In genomic region chr1:117147856-117148588, GRCh38 we compare ENCODE assay signal across 13 cellular contexts. TPM values are rescaled to one million over a fixed set of nuclear protein-coding genes. Genes with fewer than 3 reads are reported as not detected.
DNase-seq lines count a peak whose midpoint lies in the region; TF ChIP-seq lines count a peak whose summit lies in the region.
"Had no signal": no experiment of that assay in that cellular context is flagged by ENCODE, and none has a peak within 500 bp of the region (broad histone marks: within the 10 kb centered on the region; RNA-seq: fewer than 3 reads in every experiment).

No MANE protein-coding gene starts in this region.

- H3K4me1 Mint-ChIP-seq in nephron, result peaks cover 37% of the 10 kb centered on the region

- no peak overlapping the region for H3K4me3 ChIP-seq in mammary epithelial cell (replicated peaks in 1 of 3; ENCODE audit: insufficient read depth in 1 of 3, low read depth in 2 of 3, low read length in 3 of 3)

- no peaks in the 10 kb centered on the region for H3K27me3 ChIP-seq in mammary epithelial cell (ENCODE audit: insufficient read depth, low read length)

- no peak overlapping the region for H3K4me2 ChIP-seq in mammary epithelial cell (ENCODE audit: insufficient read depth, low read depth, low read length)

- 58% methylated on average over 5 of the region's 5 CpGs for WGBS in mammary epithelial cell (ENCODE audit: low coverage, missing lambda C conversion rate)

- H3K9me3 ChIP-seq in mammary epithelial cell (replicated peaks; ENCODE audit: insufficient read depth, low read length), result no peaks in the 10 kb centered on the region

- no peaks in the 10 kb centered on the region for H3K79me2 ChIP-seq in mammary epithelial cell (ENCODE audit: insufficient read depth, low read length)

- H3K36me3 Mint-ChIP-seq in nephron (ENCODE audit: low read depth), result no peaks in the 10 kb centered on the region

- peaks cover 4% of the 10 kb centered on the region for H3K27me3 Mint-ChIP-seq in nephron (ENCODE audit: low read depth)

- no TSS peak for BruUV-seq in mammary epithelial cell (replicated peaks; lab: Mats Ljungman, UMichigan)

- DNase-seq in EL (peak; percentile 84), NCI-H460 (ENCODE audit: extremely low read depth, low read depth) (peak; percentile 33), mammary epithelial cell (peak; percentile 70), HT-29 (ENCODE audit: low spot score) (no peak), SHP77 (lab: John Stamatoyannopoulos, UW) (no peak), DMS 273 treated with DMSO at 0.1 percent for 48 hours (lab: John Stamatoyannopoulos, UW) (no peak)
- no peak for DNase-seq in stimulated activated naive CD4-positive, alpha-beta T cell (lab: John Stamatoyannopoulos, UW)
- DNase-seq: activated CD4-positive, alpha-beta T cell treated with anti-CD3 and anti-CD28 coated beads, Interleukin-2, amount 50 U/mL, for 1 hour; dermis blood vessel endothelial cell; DMS153; KG1; stimulated activated CD4-positive, alpha-beta T cell treated with anti-CD3 and anti-CD28 coated beads, Interleukin-4, amount 100 ng/mL, for 24 hours had no signal

- H4K20me1 ChIP-seq in mammary epithelial cell (ENCODE audit: insufficient read depth, low read length), result no peaks in the 10 kb centered on the region

- H3K4me3 Mint-ChIP-seq in nephron, result peak overlapping the region in 2 of 3 experiments; percentile 5 to 67

- peak overlapping the region; percentile 5 to 34 (median 6) for H3K27ac Mint-ChIP-seq in nephron

- dilution Hi-C loops in mammary epithelial cell (cut with HindIII; ENCODE audit: low sequenced_read_pairs), result no loop called here

- H3K27ac ChIP-seq in mammary epithelial cell (ENCODE audit: insufficient read depth, low read depth, low read length), result no peak overlapping the region

- intact Hi-C loops in mammary epithelial cell (cut with micrococcal nuclease), result loop anchor here (10.0 kb wide), 1 partner anchor 217 kb away; the partner anchor contains the start of gene MAN1A2

- no peak overlapping the region for H3K9ac ChIP-seq in mammary epithelial cell (ENCODE audit: insufficient read depth, low read length)

- peaks cover 13% of the 10 kb centered on the region for H3K4me1 ChIP-seq in mammary epithelial cell (ENCODE audit: insufficient read depth, low read length)

- no peaks in the 10 kb centered on the region for H3K36me3 ChIP-seq in mammary epithelial cell (ENCODE audit: insufficient read depth, low read length)

- TF ChIP-seq CTCF in mammary epithelial cell (conservative IDR thresholded peaks at IDR 0.05 in 1 of 2, IDR thresholded peaks at IDR 0.05 in 1 of 2; ENCODE audit: extremely low read depth in 1 of 2, insufficient read depth in 1 of 2, low read depth in 1 of 2, low read length in 2 of 2), result no peak
- TF ChIP-seq CTCF in nephron (IDR thresholded peaks at IDR 0.05; ENCODE audit: unreplicated experiment in 3 of 3), result no peak

- no peak overlapping the region for H2AFZ ChIP-seq in mammary epithelial cell (ENCODE audit: low read depth, low read length)

- H3K9me3 Mint-ChIP-seq in nephron, result no peaks in the 10 kb centered on the region

- in situ Hi-C loops in mammary epithelial cell (cut with MboI; ENCODE audit: low sequenced_read_pairs in 2 of 2), result loop anchor here in 1 of 2 donors (25.0 kb wide), 1 partner anchor 114 kb away; no protein-coding TSS in a partner anchor

- CTCF ChIA-PET in mammary epithelial cell (lab: Charles Lee; ENCODE audit: low non-redundant PET), result no interaction called here

RNA-seq across cellular contexts. Expression of gene TRIM45, which starts 26.5 kb away (rescaled TPM):
- total RNA-seq in NCI-H460 (2014; rRNA removed; shearing (Covaris generic)), result 2.4 and 2.9 TPM in 2 replicates
- 7.3 and 8.9 TPM in 2 replicates for polyA plus RNA-seq in NCI-H460 (2014; cell fraction: nucleus; rRNA removed)
- 1 to 10 TPM; 2.7 to 4.0 TPM for total RNA-seq in mammary epithelial cell
- 1.8 TPM for polyA plus RNA-seq in mammary epithelial cell
- polyA minus RNA-seq in mammary epithelial cell, result 2.9 TPM
- total RNA-seq in HT-29 (2014; rRNA removed; shearing (Covaris generic)), result 0.94 and 1.5 TPM in 2 replicates

Comparison
In these comparisons a context has a peak if more than half of its experiments do, and no peak if none do; other contexts are left out.
1. DNase-seq: peak in EL (single experiment), NCI-H460 (single experiment) and mammary epithelial cell (single experiment); none in HT-29 (single experiment), stimulated activated naive CD4-positive, alpha-beta T cell (0 of 6), SHP77 (0 of 2) and DMS 273 treated with DMSO at 0.1 percent for 48 hours (single experiment).